ENCODE assay signal across 8 cellular contexts in genomic region chr7:66114743-66115727, GRCh38. TPM values are rescaled to one million over a fixed set of nuclear protein-coding genes. Genes with fewer than 3 reads are reported as not detected.
DNase-seq lines count a peak whose midpoint lies in the region; ATAC-seq and TF ChIP-seq lines count a peak whose summit lies in the region.

Gene CRCP, plus strand, starts transcription at chr7:66114847. Its CDS starts 116 bp downstream, at chr7:66114963.

- H4K5ac ChIP-seq in H9 (ENCODE audit: insufficient read length, low read depth, low read length) = no peak within 1 kb of the TSS

- peak within 1 kb of the TSS; percentile 54 for H3K9ac ChIP-seq in H9 (ENCODE audit: extremely low read depth, insufficient read length, low read length)

- no peak within 1 kb of the TSS for H3K56ac ChIP-seq in H9 (ENCODE audit: insufficient read length, low read depth, low read length)

- no peak within 1 kb of the TSS for H2AFZ ChIP-seq in H9 (ENCODE audit: low read length)

- no peak for TF ChIP-seq CTCF in H9 (conservative IDR thresholded peaks at IDR 0.05)
- TF ChIP-seq CTCF in omental fat pad (IDR thresholded peaks at IDR 0.05) = no peak

- no peaks in the 10 kb centered on the region; the same call in 1 of the 2 replicates for H3K27me3 Mint-ChIP-seq in H9 (ENCODE audit: low read depth)
- H3K27me3 Mint-ChIP-seq in activated naive CD4-positive, alpha-beta T cell treated with anti-CD3 and anti-CD28 coated beads for 36 hours (ENCODE audit: low read depth) = no peaks in the 10 kb centered on the region

- CTCF ChIA-PET in activated naive CD4-positive, alpha-beta T cell treated with anti-CD3 and anti-CD28 coated beads for 36 hours (lab: Charles Lee) = interaction anchor here (0.9 to 1.1 kb wide), 3 partner anchors 15 to 299 kb away, joined by 3 read pairs; no protein-coding TSS in a partner anchor

- no peak within 1 kb of the TSS for H3K4ac ChIP-seq in H9 (ENCODE audit: low read depth, low read length)

- no peaks in the 10 kb centered on the region; the same call in 1 of the 2 replicates for H3K4me1 ChIP-seq in H9 (ENCODE audit: insufficient read depth, low read length)

- H3K79me2 ChIP-seq in H9 (ENCODE audit: insufficient read depth, low read length) = peaks cover 28% of the 10 kb centered on the region; the same call in 1 of the 2 replicates

- peaks cover 13% of the 10 kb centered on the region for H3K79me1 ChIP-seq in H9 (ENCODE audit: insufficient read depth, low read depth, low read length, poor library complexity, severe bottlenecking)

- H3K27ac ChIP-seq in H9 (ENCODE audit: insufficient read length, low read depth, low read length) (no peak within 1 kb of the TSS), temporal lobe (ENCODE audit: low read depth, low read length) (peak within 1 kb of the TSS; percentile 68)

- H4K91ac ChIP-seq in H9 (ENCODE audit: insufficient read length, low read depth, low read length) = no peak within 1 kb of the TSS

- H4K20me1 ChIP-seq in H9 (ENCODE audit: control insufficient read depth, insufficient read depth, insufficient read length) = no peaks in the 10 kb centered on the region

- no peak within 1 kb of the TSS for H2AK5ac ChIP-seq in H9 (ENCODE audit: insufficient read length, low read length)

- no peak within 1 kb of the TSS for H3T11ph ChIP-seq in H9 (ENCODE audit: low read length)

- peaks cover 4 to 14% (median 4%) of the 10 kb centered on the region in 3 experiments; a peak in 5 of 7 replicates for H3K36me3 Mint-ChIP-seq in H9 (ENCODE audit: insufficient read depth in 1 of 3, low read depth in 3 of 3)
- peaks cover 23% of the 10 kb centered on the region for H3K36me3 Mint-ChIP-seq in activated naive CD4-positive, alpha-beta T cell treated with anti-CD3 and anti-CD28 coated beads for 36 hours (ENCODE audit: low read depth)

- peak within 1 kb of the TSS; percentile 31 for H3K18ac ChIP-seq in H9 (ENCODE audit: insufficient read length, low read depth, low read length)

- no peaks in the 10 kb centered on the region for H3K23me2 ChIP-seq in H9 (ENCODE audit: insufficient read length, low read depth, low read length, poor library complexity, severe bottlenecking)

- intact Hi-C loops in activated naive CD4-positive, alpha-beta T cell treated with anti-CD3 and anti-CD28 coated beads for 36 hours (cut with micrococcal nuclease) = loop anchor here (1.0 to 10.0 kb wide), 10 partner anchors 15 to 1190 kb away; partner anchors contain the start of genes ASL, GUSB, SBDS and TPST1

- no peak within 1 kb of the TSS for H3K23ac ChIP-seq in H9 (ENCODE audit: insufficient read length, low read depth, low read length)

- no peaks in the 10 kb centered on the region for H3K27me3 ChIP-seq in H9 (ENCODE audit: insufficient read depth, low read length)

- H2BK120ac ChIP-seq in H9 (ENCODE audit: low read depth, low read length, poor library complexity, severe bottlenecking) = no peak within 1 kb of the TSS

- peak within 1 kb of the TSS; percentile 99 to 100 for H3K4me3 Mint-ChIP-seq in H9
- H3K4me3 Mint-ChIP-seq in activated naive CD4-positive, alpha-beta T cell treated with anti-CD3 and anti-CD28 coated beads for 36 hours = peak within 1 kb of the TSS; percentile 99

- no peak within 1 kb of the TSS for H4K8ac ChIP-seq in H9 (replicated peaks; ENCODE audit: insufficient read length, low read depth, low read length)

- WGBS in H9 (ENCODE audit: extremely low coverage, insufficient read length, low lambda C conversion rate) = no CpG with 5 or more reads among the region's 68 CpGs

- no peaks in the 10 kb centered on the region for H3K9me3 ChIP-seq in H9 (ENCODE audit: control insufficient read depth, low read depth, low read length)

- H3K4me2 ChIP-seq in H9 (ENCODE audit: insufficient read depth, insufficient read length, low read length) = peak within 1 kb of the TSS; percentile 53

- H3K4me1 Mint-ChIP-seq in H9 = peaks cover 15 to 20% of the 10 kb centered on the region in 2 experiments
- H3K4me1 Mint-ChIP-seq in activated naive CD4-positive, alpha-beta T cell treated with anti-CD3 and anti-CD28 coated beads for 36 hours (ENCODE audit: low read depth) = peaks cover 43% of the 10 kb centered on the region

- peak within 1 kb of the TSS; percentile 41 for H3K14ac ChIP-seq in H9 (ENCODE audit: insufficient read depth, low read length)

- H2BK15ac ChIP-seq in H9 (ENCODE audit: low read depth, low read length) = no peak within 1 kb of the TSS

- no peak within 1 kb of the TSS for H2BK20ac ChIP-seq in H9 (ENCODE audit: low read depth, low read length, poor library complexity, severe bottlenecking)

- ATAC-seq in omental fat pad (ENCODE audit: low FRiP score) = peak; percentile 87

- H3K9me3 Mint-ChIP-seq in H9 = peaks cover 3 to 5% of the 10 kb centered on the region in 2 experiments; a peak in 3 of 5 replicates
- H3K9me3 Mint-ChIP-seq in activated naive CD4-positive, alpha-beta T cell treated with anti-CD3 and anti-CD28 coated beads for 36 hours = no peaks in the 10 kb centered on the region

- no peak within 1 kb of the TSS for H2BK5ac ChIP-seq in H9 (ENCODE audit: insufficient read length, low read length)

- no peak within 1 kb of the TSS for H2BK12ac ChIP-seq in H9 (ENCODE audit: insufficient read length, low read depth, low read length)

- H3K27ac Mint-ChIP-seq in H9 = peak within 1 kb of the TSS; percentile 94 to 98 (median 97)
- H3K27ac Mint-ChIP-seq in activated naive CD4-positive, alpha-beta T cell treated with anti-CD3 and anti-CD28 coated beads for 36 hours = peak within 1 kb of the TSS; percentile 93

- DNase-seq in GM04504 (ENCODE audit: low read depth) (peak; percentile 59), H9 (peak; percentile 80), M059J (ENCODE audit: low read depth) (peak; percentile 85), SK-N-DZ (ENCODE audit: low spot score) (peak; percentile 78), globus pallidus (ENCODE audit: low spot score) (peak; percentile 70), omental fat pad (ENCODE audit: low spot score) (peak; percentile 52)
- peak; percentile 87 for DNase-seq in activated naive CD4-positive, alpha-beta T cell treated with anti-CD3 and anti-CD28 coated beads for 36 hours

RNA-seq across cellular contexts. Expression of gene CRCP, which starts in this region (rescaled TPM):
- 37.9 and 39.0 TPM in 2 replicates for total RNA-seq in H9 (2021)
- 50.0 and 59.0 TPM in 2 replicates for total RNA-seq in M059J (2014; rRNA removed; shearing (Covaris generic))
- 44.9 and 50.9 TPM in 2 replicates for polyA plus RNA-seq in SK-N-DZ (2014; cell fraction: cytosol; rRNA removed)
- 14.9 and 17.1 TPM in 2 replicates for polyA plus RNA-seq in SK-N-DZ (2014; cell fraction: nucleus; rRNA removed)
- total RNA-seq in activated naive CD4-positive, alpha-beta T cell treated with anti-CD3 and anti-CD28 coated beads for 36 hours = 10 to 100 TPM; 18.5 to 19.6 TPM
- total RNA-seq in omental fat pad = 10 to 100 TPM; 26.9 to 49.5 (median 38.3) TPM
- 53.6 TPM for total RNA-seq in temporal lobe
